2 cellular contexts compared by ENCODE assay signal in the genomic region with DNA sequence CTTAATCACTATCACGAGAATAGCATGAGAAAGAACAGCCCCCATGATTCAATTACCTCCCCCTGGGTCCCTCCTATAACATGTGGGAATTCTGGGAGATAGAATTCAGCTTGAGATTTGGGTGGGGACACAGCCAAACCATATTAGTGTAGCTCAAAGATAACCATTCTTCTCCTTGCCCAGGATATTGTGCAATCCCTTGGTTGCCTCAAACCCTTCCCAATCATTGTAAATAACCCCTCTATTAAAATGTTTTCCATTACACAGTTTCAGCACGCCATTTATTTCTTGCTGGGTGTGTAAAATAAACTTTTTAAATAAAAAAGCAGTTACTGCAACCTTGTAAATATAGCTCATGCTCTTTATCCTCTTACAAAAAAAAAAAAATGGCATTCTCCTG.
TF ChIP-seq lines count a peak whose summit lies in the region.

No MANE protein-coding gene starts in this region.

TF ChIP-seq in HepG2, 621 proteins besides CTCF, POLR2A, EP300 and RAD21:
- peak; percentile 51 for TF ChIP-seq CEBPB (IDR thresholded peaks at IDR 0.05; ENCODE audit: borderline replicate concordance, low read depth, low read length)
- TF ChIP-seq ZNF10 (CRISPR knock-in tag; IDR thresholded peaks at IDR 0.05; ENCODE audit: borderline replicate concordance, low read depth) = no peak
- TF ChIP-seq ZBTB20 (CRISPR knock-in tag; IDR thresholded peaks at IDR 0.05; ENCODE audit: borderline replicate concordance, low read depth) = no peak
- TF ChIP-seq HIVEP1 (CRISPR knock-in tag; IDR thresholded peaks at IDR 0.05) = no peak
- TF ChIP-seq ZNF383 (CRISPR knock-in tag; IDR thresholded peaks at IDR 0.05; ENCODE audit: borderline replicate concordance) = no peak
- no peak for TF ChIP-seq TCF12 (IDR thresholded peaks at IDR 0.05)
- TF ChIP-seq TCF12 (CRISPR knock-in tag; IDR thresholded peaks at IDR 0.05) = no peak
- no peak for TF ChIP-seq ARNT2 (CRISPR knock-in tag; IDR thresholded peaks at IDR 0.05; ENCODE audit: low read depth)

TF ChIP-seq in K562, 482 proteins besides CTCF, POLR2A, EP300 and RAD21:
- TF ChIP-seq PHTF2 (CRISPR knock-in tag; IDR thresholded peaks at IDR 0.05) (no peak), ZNF143 (CRISPR knock-in tag; IDR thresholded peaks at IDR 0.05) (no peak), ZBTB17 (CRISPR knock-in tag; IDR thresholded peaks at IDR 0.05) (no peak), CEBPB (tag; IDR thresholded peaks at IDR 0.05) (peak; percentile 46), DIDO1 (tag; IDR thresholded peaks at IDR 0.05; ENCODE audit: low read depth) (no peak), ZKSCAN8 (CRISPR knock-in tag; IDR thresholded peaks at IDR 0.05) (no peak), EP400 (IDR thresholded peaks at IDR 0.05) (no peak), RAD51 (IDR thresholded peaks at IDR 0.05; ENCODE audit: borderline replicate concordance, low read depth) (no peak), POLR3A (IDR thresholded peaks at IDR 0.05; ENCODE audit: borderline replicate concordance, extremely low read depth, insufficient read depth, insufficient read length) (no peak), RBBP5 (IDR thresholded peaks at IDR 0.05; ENCODE audit: borderline replicate concordance, insufficient read depth, low read length, poor library complexity, severe bottlenecking) (no peak), CEBPG (CRISPR knock-in tag; IDR thresholded peaks at IDR 0.05) (no peak), CEBPG (tag; conservative IDR thresholded peaks at IDR 0.05 in 1 of 2, IDR thresholded peaks at IDR 0.05 in 1 of 2) (peak in 1 of 2 experiments; percentile 71; a peak in 2 of 4 replicates), ZNF354B (CRISPR knock-in tag; IDR thresholded peaks at IDR 0.05) (no peak)
- TF ChIP-seq, protein P1, sequence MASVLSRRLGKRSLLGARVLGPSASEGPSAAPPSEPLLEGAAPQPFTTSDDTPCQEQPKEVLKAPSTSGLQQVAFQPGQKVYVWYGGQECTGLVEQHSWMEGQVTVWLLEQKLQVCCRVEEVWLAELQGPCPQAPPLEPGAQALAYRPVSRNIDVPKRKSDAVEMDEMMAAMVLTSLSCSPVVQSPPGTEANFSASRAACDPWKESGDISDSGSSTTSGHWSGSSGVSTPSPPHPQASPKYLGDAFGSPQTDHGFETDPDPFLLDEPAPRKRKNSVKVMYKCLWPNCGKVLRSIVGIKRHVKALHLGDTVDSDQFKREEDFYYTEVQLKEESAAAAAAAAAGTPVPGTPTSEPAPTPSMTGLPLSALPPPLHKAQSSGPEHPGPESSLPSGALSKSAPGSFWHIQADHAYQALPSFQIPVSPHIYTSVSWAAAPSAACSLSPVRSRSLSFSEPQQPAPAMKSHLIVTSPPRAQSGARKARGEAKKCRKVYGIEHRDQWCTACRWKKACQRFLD (CRISPR knock-in tag; IDR thresholded peaks at IDR 0.05) = no peak
- TF ChIP-seq, protein P2, sequence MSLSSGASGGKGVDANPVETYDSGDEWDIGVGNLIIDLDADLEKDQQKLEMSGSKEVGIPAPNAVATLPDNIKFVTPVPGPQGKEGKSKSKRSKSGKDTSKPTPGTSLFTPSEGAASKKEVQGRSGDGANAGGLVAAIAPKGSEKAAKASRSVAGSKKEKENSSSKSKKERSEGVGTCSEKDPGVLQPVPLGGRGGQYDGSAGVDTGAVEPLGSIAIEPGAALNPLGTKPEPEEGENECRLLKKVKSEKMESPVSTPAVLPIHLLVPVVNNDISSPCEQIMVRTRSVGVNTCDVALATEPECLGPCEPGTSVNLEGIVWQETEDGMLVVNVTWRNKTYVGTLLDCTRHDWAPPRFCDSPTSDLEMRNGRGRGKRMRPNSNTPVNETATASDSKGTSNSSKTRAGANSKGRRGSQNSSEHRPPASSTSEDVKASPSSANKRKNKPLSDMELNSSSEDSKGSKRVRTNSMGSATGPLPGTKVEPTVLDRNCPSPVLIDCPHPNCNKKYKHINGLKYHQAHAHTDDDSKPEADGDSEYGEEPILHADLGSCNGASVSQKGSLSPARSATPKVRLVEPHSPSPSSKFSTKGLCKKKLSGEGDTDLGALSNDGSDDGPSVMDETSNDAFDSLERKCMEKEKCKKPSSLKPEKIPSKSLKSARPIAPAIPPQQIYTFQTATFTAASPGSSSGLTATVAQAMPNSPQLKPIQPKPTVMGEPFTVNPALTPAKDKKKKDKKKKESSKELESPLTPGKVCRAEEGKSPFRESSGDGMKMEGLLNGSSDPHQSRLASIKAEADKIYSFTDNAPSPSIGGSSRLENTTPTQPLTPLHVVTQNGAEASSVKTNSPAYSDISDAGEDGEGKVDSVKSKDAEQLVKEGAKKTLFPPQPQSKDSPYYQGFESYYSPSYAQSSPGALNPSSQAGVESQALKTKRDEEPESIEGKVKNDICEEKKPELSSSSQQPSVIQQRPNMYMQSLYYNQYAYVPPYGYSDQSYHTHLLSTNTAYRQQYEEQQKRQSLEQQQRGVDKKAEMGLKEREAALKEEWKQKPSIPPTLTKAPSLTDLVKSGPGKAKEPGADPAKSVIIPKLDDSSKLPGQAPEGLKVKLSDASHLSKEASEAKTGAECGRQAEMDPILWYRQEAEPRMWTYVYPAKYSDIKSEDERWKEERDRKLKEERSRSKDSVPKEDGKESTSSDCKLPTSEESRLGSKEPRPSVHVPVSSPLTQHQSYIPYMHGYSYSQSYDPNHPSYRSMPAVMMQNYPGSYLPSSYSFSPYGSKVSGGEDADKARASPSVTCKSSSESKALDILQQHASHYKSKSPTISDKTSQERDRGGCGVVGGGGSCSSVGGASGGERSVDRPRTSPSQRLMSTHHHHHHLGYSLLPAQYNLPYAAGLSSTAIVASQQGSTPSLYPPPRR (CRISPR knock-in tag; IDR thresholded peaks at IDR 0.05; ENCODE audit: borderline replicate concordance) = no peak
